Comparison of ENCODE assay signal across 20 cellular contexts in genomic region chr16:88680554-88681083, GRCh38. TPM values are rescaled to one million over a fixed set of nuclear protein-coding genes. Genes with fewer than 3 reads are reported as not detected.
DNase-seq lines count a peak whose midpoint lies in the region; ATAC-seq, FAIRE-seq and TF ChIP-seq lines count a peak whose summit lies in the region.
"Had no signal": no experiment of that assay in that cellular context is flagged by ENCODE, and none has a peak within 500 bp of the region (broad histone marks: within the 10 kb centered on the region; RNA-seq: fewer than 3 reads in every experiment).

No MANE protein-coding gene starts in this region.

- H3K36me3 ChIP-seq in gastroesophageal sphincter, result no peaks in the 10 kb centered on the region
- H3K36me3 ChIP-seq: BE2C, WERI-Rb-1 had no signal

- H3K27ac ChIP-seq in gastroesophageal sphincter, result no peak overlapping the region
- H3K27ac ChIP-seq: coronary artery, WERI-Rb-1 had no signal

- TF ChIP-seq POLR2A in GM12891 (IDR thresholded peaks at IDR 0.05; ENCODE audit: low read depth, low read length), result no peak
- TF ChIP-seq POLR2A in gastroesophageal sphincter (IDR thresholded peaks at IDR 0.05), result no peak

- peaks cover 79% of the 10 kb centered on the region for H3K27me3 ChIP-seq in gastroesophageal sphincter

- H3K9me3 Mint-ChIP-seq in activated CD4-positive, alpha-beta T cell treated with anti-CD3 and anti-CD28 coated beads for 36 hours (ENCODE audit: low read depth), result no peaks in the 10 kb centered on the region
- H3K9me3 Mint-ChIP-seq in WTC11 (no peaks in the 10 kb centered on the region), memory B cell (no peaks in the 10 kb centered on the region), endothelial cell (ENCODE audit: unreplicated experiment) (no peaks in the 10 kb centered on the region)
- H3K9me3 Mint-ChIP-seq: mesothelial cell of epicardium had no signal

- H3K27me3 Mint-ChIP-seq in activated CD4-positive, alpha-beta T cell treated with anti-CD3 and anti-CD28 coated beads for 36 hours, result no peaks in the 10 kb centered on the region
- H3K27me3 Mint-ChIP-seq in WTC11 (ENCODE audit: low read depth) (no peaks in the 10 kb centered on the region), memory B cell (no peaks in the 10 kb centered on the region), endothelial cell (ENCODE audit: unreplicated experiment) (no peaks in the 10 kb centered on the region)

- ATAC-seq in activated CD4-positive, alpha-beta T cell treated with anti-CD3 and anti-CD28 coated beads for 36 hours, result no peak
- no peak for ATAC-seq in WTC11
- ATAC-seq in memory B cell (ENCODE audit: low read depth), result no peak
- ATAC-seq in gastroesophageal sphincter, result no peak
- ATAC-seq in HG03378 (IDR thresholded peaks at IDR 0.05; ENCODE audit: unreplicated experiment), result no peak
- ATAC-seq: left cardiac atrium, Right ventricle myocardium inferior had no signal

- H3K4me3 Mint-ChIP-seq in activated CD4-positive, alpha-beta T cell treated with anti-CD3 and anti-CD28 coated beads for 36 hours, result no peak overlapping the region
- H3K4me3 Mint-ChIP-seq in WTC11, result no peak overlapping the region
- H3K4me3 Mint-ChIP-seq in memory B cell, result peak overlapping the region; percentile 81
- no peak overlapping the region for H3K4me3 Mint-ChIP-seq in endothelial cell (ENCODE audit: unreplicated experiment)
- H3K4me3 Mint-ChIP-seq: mesothelial cell of epicardium had no signal

- FAIRE-seq in GM12891 (lab: Jason Lieb, UNC), result peak; percentile 5

- peaks cover 0 to 17% (median 0%) of the 10 kb centered on the region in 3 donors for H3K4me1 ChIP-seq in gastroesophageal sphincter
- H3K4me1 ChIP-seq: BE2C had no signal

- no peak for DNase-seq in activated CD4-positive, alpha-beta T cell treated with anti-CD3 and anti-CD28 coated beads for 36 hours
- no peak for DNase-seq in activated CD4-positive, alpha-beta T cell treated with anti-CD3 and anti-CD28 coated beads for 1 hour
- DNase-seq in GM12891 (ENCODE audit: insufficient read length, low spot score) (no peak), WTC11 (ENCODE audit: low spot score) (no peak), memory B cell (ENCODE audit: low spot score in 2 of 2) (no peak), endothelial cell (ENCODE audit: low spot score) (no peak)
- DNase-seq: BE2C, DMS153, foreskin melanocyte, GOT3, left cardiac atrium, NCI-H187, NCI-H446, retina, WERI-Rb-1 had no signal

- no peak overlapping the region for H3K4me3 ChIP-seq in gastroesophageal sphincter
- H3K4me3 ChIP-seq: coronary artery had no signal

- peak overlapping the region; percentile 91 for H3K27ac Mint-ChIP-seq in activated CD4-positive, alpha-beta T cell treated with anti-CD3 and anti-CD28 coated beads for 36 hours
- peak overlapping the region; percentile 45; the same call in 1 of the 2 replicates for H3K27ac Mint-ChIP-seq in WTC11
- peak overlapping the region; percentile 93 for H3K27ac Mint-ChIP-seq in memory B cell
- no peak overlapping the region for H3K27ac Mint-ChIP-seq in endothelial cell (ENCODE audit: unreplicated experiment)
- H3K27ac Mint-ChIP-seq: mesothelial cell of epicardium had no signal

- POLR2A ChIA-PET in activated CD4-positive, alpha-beta T cell treated with anti-CD3 and anti-CD28 coated beads for 36 hours (lab: Charles Lee), result interaction anchor here (0.6 kb wide), 1 partner anchor 12 kb away, joined by 3 read pairs; no protein-coding TSS in a partner anchor
- POLR2A ChIA-PET in WTC11 (lab: Charles Lee), result interaction anchor here (0.6 kb wide), 1 partner anchor 1198 kb away, joined by 7 read pairs; no protein-coding TSS in a partner anchor

- CTCF ChIA-PET in activated CD4-positive, alpha-beta T cell treated with anti-CD3 and anti-CD28 coated beads for 36 hours (lab: Charles Lee), result interaction anchor here (0.6 to 2.2 kb wide), 6 partner anchors 10 to 713 kb away, joined by 3 to 8 read pairs (median 4); partner anchors contain the start of genes IL17C and MVD
- CTCF ChIA-PET in WTC11 (lab: Charles Lee), result interaction anchor here (0.7 to 2.5 kb wide), 11 partner anchors 8 to 487 kb away, joined by 3 to 23 read pairs (median 4); no protein-coding TSS in a partner anchor

- H3K9me3 ChIP-seq in gastroesophageal sphincter, result no peaks in the 10 kb centered on the region
- H3K9me3 ChIP-seq: BE2C had no signal

- no peak for TF ChIP-seq EP300 in gastroesophageal sphincter (IDR thresholded peaks at IDR 0.05)

- TF ChIP-seq CTCF in WTC11 (IDR thresholded peaks at IDR 0.05) (no peak), gastroesophageal sphincter (IDR thresholded peaks at IDR 0.05) (no peak), endothelial cell (IDR thresholded peaks at IDR 0.05; ENCODE audit: unreplicated experiment) (no peak)

- WGBS in gastroesophageal sphincter (ENCODE audit: low coverage in 1 of 2), 2 donors, result 41 to 60% methylated on average over 2 to 4 of the region's 5 CpGs

- peaks cover 40% of the 10 kb centered on the region for H3K4me1 Mint-ChIP-seq in activated CD4-positive, alpha-beta T cell treated with anti-CD3 and anti-CD28 coated beads for 36 hours
- H3K4me1 Mint-ChIP-seq in WTC11, result peaks cover 9% of the 10 kb centered on the region
- peaks cover 27% of the 10 kb centered on the region for H3K4me1 Mint-ChIP-seq in memory B cell
- no peaks in the 10 kb centered on the region for H3K4me1 Mint-ChIP-seq in endothelial cell (ENCODE audit: unreplicated experiment)

- H3K36me3 Mint-ChIP-seq in activated CD4-positive, alpha-beta T cell treated with anti-CD3 and anti-CD28 coated beads for 36 hours (ENCODE audit: low read depth), result peaks cover 3% of the 10 kb centered on the region
- H3K36me3 Mint-ChIP-seq in WTC11 (peaks cover 2% of the 10 kb centered on the region; the same call in 1 of the 2 replicates), memory B cell (peaks cover 2% of the 10 kb centered on the region), endothelial cell (ENCODE audit: low read depth, unreplicated experiment) (no peaks in the 10 kb centered on the region)
- H3K36me3 Mint-ChIP-seq: mesothelial cell of epicardium had no signal

- intact Hi-C loops in activated CD4-positive, alpha-beta T cell treated with anti-CD3 and anti-CD28 coated beads for 36 hours (cut with DNase I, micrococcal nuclease), result loop anchor here in 1 of 2 experiments (1.0 kb wide), 3 partner anchors 17 to 29 kb away; partner anchors contain the start of genes CTU2, CYBA, MVD and RNF166

TF ChIP-seq in GM12891, 5 proteins besides CTCF, POLR2A, EP300 and RAD21:
- no peak for TF ChIP-seq POU2F2 (IDR thresholded peaks at IDR 0.05; ENCODE audit: low read depth, low read length)
- TF ChIP-seq TAF1 (IDR thresholded peaks at IDR 0.05; ENCODE audit: low read depth, low read length), result no peak
- no peak for TF ChIP-seq PAX5 (IDR thresholded peaks at IDR 0.05; ENCODE audit: insufficient read depth, low read length, severe bottlenecking)
- no peak for TF ChIP-seq POLR2AphosphoS5 (IDR thresholded peaks at IDR 0.05; ENCODE audit: low read depth, low read length)
- no peak for TF ChIP-seq SPI1 (IDR thresholded peaks at IDR 0.05; ENCODE audit: low read depth, low read length)

TF ChIP-seq in WTC11, 78 proteins besides CTCF, POLR2A, EP300 and RAD21:
- TF ChIP-seq ZNF121 (CRISPR knock-in tag; IDR thresholded peaks at IDR 0.05) (peak; percentile 64; the same call in 1 of the 2 replicates), ZNF416 (CRISPR knock-in tag; IDR thresholded peaks at IDR 0.05) (no peak), PREB (CRISPR knock-in tag; IDR thresholded peaks at IDR 0.05; ENCODE audit: borderline replicate concordance) (no peak)

RNA-seq across cellular contexts. Expression of gene SNAI3, which starts 5.7 kb away (rescaled TPM):
- 1 to 10 TPM; 3.6 to 4.1 TPM for total RNA-seq in activated CD4-positive, alpha-beta T cell treated with anti-CD3 and anti-CD28 coated beads for 36 hours
- polyA plus RNA-seq in GM12891 (2012; ENCODE audit: low read depth, missing spikeins), result 2.0 TPM
- total RNA-seq in WTC11 (2021) (8.0 to 9.4 TPM (median 9.1 TPM) in 3 replicates), gastroesophageal sphincter (1 to 10 TPM in 2 of 4 donors, under 1 TPM in 1, not detected in 1; 0.39 to 1.7 (median 1.1) TPM), endothelial cell (ENCODE audit: unreplicated experiment) (2.6 TPM)

RNA-seq across cellular contexts. Expression of gene MVD, which starts 17.7 kb away (rescaled TPM):
- total RNA-seq in activated CD4-positive, alpha-beta T cell treated with anti-CD3 and anti-CD28 coated beads for 36 hours, result 10 to 100 TPM; 62.8 to 81.1 TPM
- 85.4 TPM for polyA plus RNA-seq in GM12891 (2012; ENCODE audit: low read depth, missing spikeins)
- total RNA-seq in WTC11 (2021) (96.9 to 113 TPM (median 109 TPM) in 3 replicates), gastroesophageal sphincter (10 to 100 TPM; 21.3 to 30.3 (median 26.6) TPM), endothelial cell (ENCODE audit: unreplicated experiment) (123 TPM)

RNA-seq across cellular contexts. Expression of gene RNF166, which starts 25.6 kb away (rescaled TPM):
- 10 to 100 TPM; 44.0 to 49.7 TPM for total RNA-seq in activated CD4-positive, alpha-beta T cell treated with anti-CD3 and anti-CD28 coated beads for 36 hours
- 10.1 TPM for polyA plus RNA-seq in GM12891 (2012; ENCODE audit: low read depth, missing spikeins)
- 38.5 to 46.2 TPM (median 40.5 TPM) in 3 replicates for total RNA-seq in WTC11 (2021)
- total RNA-seq in gastroesophageal sphincter, result 10 to 100 TPM; 19.5 to 27.8 (median 22.3) TPM
- 74.2 TPM for total RNA-seq in endothelial cell (ENCODE audit: unreplicated experiment)

RNA-seq across cellular contexts. Expression of gene CTU2, which starts 25.7 kb away (rescaled TPM):
- total RNA-seq in activated CD4-positive, alpha-beta T cell treated with anti-CD3 and anti-CD28 coated beads for 36 hours, result 10 to 100 TPM; 29.6 to 36.2 TPM
- 13.8 TPM for polyA plus RNA-seq in GM12891 (2012; ENCODE audit: low read depth, missing spikeins)
- total RNA-seq in WTC11 (2021) (42.1 to 52.4 TPM (median 43.7 TPM) in 3 replicates), gastroesophageal sphincter (10 to 100 TPM in 2 of 4 donors, 1 to 10 TPM in 2; 6.0 to 19.9 (median 10.7) TPM), endothelial cell (ENCODE audit: unreplicated experiment) (20.8 TPM)

RNA-seq across cellular contexts. Expression of gene CYBA, which starts 29.8 kb away (rescaled TPM):
- total RNA-seq in activated CD4-positive, alpha-beta T cell treated with anti-CD3 and anti-CD28 coated beads for 36 hours, result 100 to 1,000 TPM; 155 to 200 TPM
- 416 TPM for polyA plus RNA-seq in GM12891 (2012; ENCODE audit: low read depth, missing spikeins)
- total RNA-seq in WTC11 (2021) (169 to 219 TPM (median 207 TPM) in 3 replicates), gastroesophageal sphincter (100 to 1,000 TPM in 1 of 4 donors, 10 to 100 TPM in 3; 19.9 to 135 (median 79.1) TPM), endothelial cell (ENCODE audit: unreplicated experiment) (140 TPM)
